In the genomic region with DNA sequence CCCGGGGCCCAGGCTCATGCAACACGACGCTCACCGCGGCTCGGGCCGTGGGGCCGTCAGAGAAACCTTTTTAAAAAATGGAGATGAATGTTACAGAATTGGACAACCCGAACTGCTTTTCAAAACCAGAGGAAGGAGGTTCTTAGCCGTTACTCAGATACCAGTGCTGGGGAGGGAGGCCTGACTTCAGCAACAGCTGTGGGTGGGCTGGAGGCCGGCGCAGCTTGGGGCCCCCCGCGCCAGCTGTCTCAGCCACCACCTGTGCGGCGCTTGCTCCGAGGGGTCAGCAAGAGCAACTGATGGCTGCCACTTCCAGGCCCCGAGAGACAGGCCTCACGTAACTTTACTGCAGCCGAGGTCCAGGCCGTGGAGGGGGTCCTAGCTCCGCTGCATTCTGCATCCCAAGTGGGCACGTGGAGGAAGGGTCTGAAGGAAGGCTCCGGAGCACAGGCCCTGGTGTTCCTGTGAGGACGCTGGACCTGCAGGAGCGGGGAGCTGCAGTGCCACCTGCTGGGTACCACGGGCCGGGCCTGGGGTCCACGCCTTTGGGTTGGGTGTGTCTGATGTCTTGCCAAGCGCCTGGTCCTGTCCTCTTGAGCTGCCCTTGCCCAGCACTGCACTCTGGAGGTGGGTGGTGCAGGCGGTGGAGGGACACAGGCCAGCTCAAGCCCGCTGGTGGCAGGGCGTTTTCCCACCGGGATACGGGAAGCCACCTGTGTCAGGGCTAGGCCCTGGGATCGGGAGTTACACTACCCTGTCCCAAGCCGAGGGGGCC, we compare ENCODE assay signal across 1 cellular context.
TF ChIP-seq lines count a peak whose summit lies in the region.

No MANE protein-coding gene starts in this region.

TF ChIP-seq in K562, 482 proteins besides CTCF, POLR2A, EP300 and RAD21 (continued from another document and continues in another):
- no peak for TF ChIP-seq SFPQ (IDR thresholded peaks at IDR 0.05; ENCODE audit: low read depth, low read length)
- TF ChIP-seq ETV5 (CRISPR knock-in tag; IDR thresholded peaks at IDR 0.05; ENCODE audit: low read depth), result no peak
- TF ChIP-seq, protein P1, sequence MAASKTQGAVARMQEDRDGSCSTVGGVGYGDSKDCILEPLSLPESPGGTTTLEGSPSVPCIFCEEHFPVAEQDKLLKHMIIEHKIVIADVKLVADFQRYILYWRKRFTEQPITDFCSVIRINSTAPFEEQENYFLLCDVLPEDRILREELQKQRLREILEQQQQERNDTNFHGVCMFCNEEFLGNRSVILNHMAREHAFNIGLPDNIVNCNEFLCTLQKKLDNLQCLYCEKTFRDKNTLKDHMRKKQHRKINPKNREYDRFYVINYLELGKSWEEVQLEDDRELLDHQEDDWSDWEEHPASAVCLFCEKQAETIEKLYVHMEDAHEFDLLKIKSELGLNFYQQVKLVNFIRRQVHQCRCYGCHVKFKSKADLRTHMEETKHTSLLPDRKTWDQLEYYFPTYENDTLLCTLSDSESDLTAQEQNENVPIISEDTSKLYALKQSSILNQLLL (CRISPR knock-in tag; IDR thresholded peaks at IDR 0.05; ENCODE audit: borderline replicate concordance), result no peak
- no peak for TF ChIP-seq PRMT5 (CRISPR knock-in tag; IDR thresholded peaks at IDR 0.05)
- TF ChIP-seq, protein P2, sequence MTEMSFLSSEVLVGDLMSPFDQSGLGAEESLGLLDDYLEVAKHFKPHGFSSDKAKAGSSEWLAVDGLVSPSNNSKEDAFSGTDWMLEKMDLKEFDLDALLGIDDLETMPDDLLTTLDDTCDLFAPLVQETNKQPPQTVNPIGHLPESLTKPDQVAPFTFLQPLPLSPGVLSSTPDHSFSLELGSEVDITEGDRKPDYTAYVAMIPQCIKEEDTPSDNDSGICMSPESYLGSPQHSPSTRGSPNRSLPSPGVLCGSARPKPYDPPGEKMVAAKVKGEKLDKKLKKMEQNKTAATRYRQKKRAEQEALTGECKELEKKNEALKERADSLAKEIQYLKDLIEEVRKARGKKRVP (CRISPR knock-in tag; IDR thresholded peaks at IDR 0.05), result no peak
- no peak for TF ChIP-seq PYGO2 (tag; IDR thresholded peaks at IDR 0.05)
- 0 out of 2 replicates have a peak, but pooled peaks have one; percentile 18 for TF ChIP-seq ZFX (CRISPR knock-in tag; IDR thresholded peaks at IDR 0.05)
- TF ChIP-seq ADNP (tag; IDR thresholded peaks at IDR 0.05), result no peak
- no peak for TF ChIP-seq THRAP3 (IDR thresholded peaks at IDR 0.05; ENCODE audit: borderline replicate concordance)
- no peak for TF ChIP-seq ZNF79 (CRISPR knock-in tag; IDR thresholded peaks at IDR 0.05; ENCODE audit: low read depth)
- no peak for TF ChIP-seq RFX1 (IDR thresholded peaks at IDR 0.05)
- no peak for TF ChIP-seq TSC22D4 (tag; IDR thresholded peaks at IDR 0.05)
- no peak for TF ChIP-seq ZNF174 (CRISPR knock-in tag; IDR thresholded peaks at IDR 0.05)
- no peak for TF ChIP-seq PRPF4 (IDR thresholded peaks at IDR 0.05; ENCODE audit: insufficient read depth, low read depth, low read length, poor library complexity, severe bottlenecking)
- TF ChIP-seq, protein P3, sequence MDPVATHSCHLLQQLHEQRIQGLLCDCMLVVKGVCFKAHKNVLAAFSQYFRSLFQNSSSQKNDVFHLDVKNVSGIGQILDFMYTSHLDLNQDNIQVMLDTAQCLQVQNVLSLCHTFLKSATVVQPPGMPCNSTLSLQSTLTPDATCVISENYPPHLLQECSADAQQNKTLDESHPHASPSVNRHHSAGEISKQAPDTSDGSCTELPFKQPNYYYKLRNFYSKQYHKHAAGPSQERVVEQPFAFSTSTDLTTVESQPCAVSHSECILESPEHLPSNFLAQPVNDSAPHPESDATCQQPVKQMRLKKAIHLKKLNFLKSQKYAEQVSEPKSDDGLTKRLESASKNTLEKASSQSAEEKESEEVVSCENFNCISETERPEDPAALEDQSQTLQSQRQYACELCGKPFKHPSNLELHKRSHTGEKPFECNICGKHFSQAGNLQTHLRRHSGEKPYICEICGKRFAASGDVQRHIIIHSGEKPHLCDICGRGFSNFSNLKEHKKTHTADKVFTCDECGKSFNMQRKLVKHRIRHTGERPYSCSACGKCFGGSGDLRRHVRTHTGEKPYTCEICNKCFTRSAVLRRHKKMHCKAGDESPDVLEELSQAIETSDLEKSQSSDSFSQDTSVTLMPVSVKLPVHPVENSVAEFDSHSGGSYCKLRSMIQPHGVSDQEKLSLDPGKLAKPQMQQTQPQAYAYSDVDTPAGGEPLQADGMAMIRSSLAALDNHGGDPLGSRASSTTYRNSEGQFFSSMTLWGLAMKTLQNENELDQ (CRISPR knock-in tag; IDR thresholded peaks at IDR 0.05; ENCODE audit: borderline replicate concordance), result no peak
- TF ChIP-seq ZNF589 (CRISPR knock-in tag; IDR thresholded peaks at IDR 0.05; ENCODE audit: low read depth), result no peak
- TF ChIP-seq GATAD2B (IDR thresholded peaks at IDR 0.05; ENCODE audit: borderline replicate concordance), result no peak
- TF ChIP-seq, protein P4, sequence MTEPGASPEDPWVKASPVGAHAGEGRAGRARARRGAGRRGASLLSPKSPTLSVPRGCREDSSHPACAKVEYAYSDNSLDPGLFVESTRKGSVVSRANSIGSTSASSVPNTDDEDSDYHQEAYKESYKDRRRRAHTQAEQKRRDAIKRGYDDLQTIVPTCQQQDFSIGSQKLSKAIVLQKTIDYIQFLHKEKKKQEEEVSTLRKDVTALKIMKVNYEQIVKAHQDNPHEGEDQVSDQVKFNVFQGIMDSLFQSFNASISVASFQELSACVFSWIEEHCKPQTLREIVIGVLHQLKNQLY (CRISPR knock-in tag; conservative IDR thresholded peaks at IDR 0.05), result no peak
- TF ChIP-seq ETV6 (IDR thresholded peaks at IDR 0.05; ENCODE audit: borderline replicate concordance in 1 of 2, low read depth in 2 of 2, low read length in 1 of 2), result no peak
- no peak for TF ChIP-seq ETV6 (CRISPR knock-in tag; IDR thresholded peaks at IDR 0.05; ENCODE audit: borderline replicate concordance)
- TF ChIP-seq RERE (CRISPR knock-in tag; IDR thresholded peaks at IDR 0.05; ENCODE audit: borderline replicate concordance), result no peak
- no peak for TF ChIP-seq POU5F1 (IDR thresholded peaks at IDR 0.05; ENCODE audit: borderline replicate concordance, low read depth, low read length, partially characterized antibody)
- no peak for TF ChIP-seq ZNF197 (CRISPR knock-in tag; IDR thresholded peaks at IDR 0.05; ENCODE audit: low read depth)
- TF ChIP-seq CREBBP (IDR thresholded peaks at IDR 0.05; ENCODE audit: low read depth, low read length), result no peak
- TF ChIP-seq RBM34 (IDR thresholded peaks at IDR 0.05; ENCODE audit: borderline replicate concordance, insufficient read depth, low read length), result no peak
- no peak for TF ChIP-seq RNF2 (IDR thresholded peaks at IDR 0.05)
- TF ChIP-seq, protein P5, sequence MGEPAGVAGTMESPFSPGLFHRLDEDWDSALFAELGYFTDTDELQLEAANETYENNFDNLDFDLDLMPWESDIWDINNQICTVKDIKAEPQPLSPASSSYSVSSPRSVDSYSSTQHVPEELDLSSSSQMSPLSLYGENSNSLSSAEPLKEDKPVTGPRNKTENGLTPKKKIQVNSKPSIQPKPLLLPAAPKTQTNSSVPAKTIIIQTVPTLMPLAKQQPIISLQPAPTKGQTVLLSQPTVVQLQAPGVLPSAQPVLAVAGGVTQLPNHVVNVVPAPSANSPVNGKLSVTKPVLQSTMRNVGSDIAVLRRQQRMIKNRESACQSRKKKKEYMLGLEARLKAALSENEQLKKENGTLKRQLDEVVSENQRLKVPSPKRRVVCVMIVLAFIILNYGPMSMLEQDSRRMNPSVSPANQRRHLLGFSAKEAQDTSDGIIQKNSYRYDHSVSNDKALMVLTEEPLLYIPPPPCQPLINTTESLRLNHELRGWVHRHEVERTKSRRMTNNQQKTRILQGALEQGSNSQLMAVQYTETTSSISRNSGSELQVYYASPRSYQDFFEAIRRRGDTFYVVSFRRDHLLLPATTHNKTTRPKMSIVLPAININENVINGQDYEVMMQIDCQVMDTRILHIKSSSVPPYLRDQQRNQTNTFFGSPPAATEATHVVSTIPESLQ (CRISPR knock-in tag; IDR thresholded peaks at IDR 0.05), result no peak
- TF ChIP-seq, protein P6, sequence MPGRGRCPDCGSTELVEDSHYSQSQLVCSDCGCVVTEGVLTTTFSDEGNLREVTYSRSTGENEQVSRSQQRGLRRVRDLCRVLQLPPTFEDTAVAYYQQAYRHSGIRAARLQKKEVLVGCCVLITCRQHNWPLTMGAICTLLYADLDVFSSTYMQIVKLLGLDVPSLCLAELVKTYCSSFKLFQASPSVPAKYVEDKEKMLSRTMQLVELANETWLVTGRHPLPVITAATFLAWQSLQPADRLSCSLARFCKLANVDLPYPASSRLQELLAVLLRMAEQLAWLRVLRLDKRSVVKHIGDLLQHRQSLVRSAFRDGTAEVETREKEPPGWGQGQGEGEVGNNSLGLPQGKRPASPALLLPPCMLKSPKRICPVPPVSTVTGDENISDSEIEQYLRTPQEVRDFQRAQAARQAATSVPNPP (IDR thresholded peaks at IDR 0.05; ENCODE audit: borderline replicate concordance, insufficient read depth, insufficient read length), result no peak
- TF ChIP-seq POLR2B (IDR thresholded peaks at IDR 0.05; ENCODE audit: low read depth, partially characterized antibody), result no peak
- TF ChIP-seq C11orf30 (IDR thresholded peaks at IDR 0.05; ENCODE audit: low read depth), result no peak
- no peak for TF ChIP-seq HNRNPL (IDR thresholded peaks at IDR 0.05; ENCODE audit: low read depth, low read length)
- TF ChIP-seq, protein P7, sequence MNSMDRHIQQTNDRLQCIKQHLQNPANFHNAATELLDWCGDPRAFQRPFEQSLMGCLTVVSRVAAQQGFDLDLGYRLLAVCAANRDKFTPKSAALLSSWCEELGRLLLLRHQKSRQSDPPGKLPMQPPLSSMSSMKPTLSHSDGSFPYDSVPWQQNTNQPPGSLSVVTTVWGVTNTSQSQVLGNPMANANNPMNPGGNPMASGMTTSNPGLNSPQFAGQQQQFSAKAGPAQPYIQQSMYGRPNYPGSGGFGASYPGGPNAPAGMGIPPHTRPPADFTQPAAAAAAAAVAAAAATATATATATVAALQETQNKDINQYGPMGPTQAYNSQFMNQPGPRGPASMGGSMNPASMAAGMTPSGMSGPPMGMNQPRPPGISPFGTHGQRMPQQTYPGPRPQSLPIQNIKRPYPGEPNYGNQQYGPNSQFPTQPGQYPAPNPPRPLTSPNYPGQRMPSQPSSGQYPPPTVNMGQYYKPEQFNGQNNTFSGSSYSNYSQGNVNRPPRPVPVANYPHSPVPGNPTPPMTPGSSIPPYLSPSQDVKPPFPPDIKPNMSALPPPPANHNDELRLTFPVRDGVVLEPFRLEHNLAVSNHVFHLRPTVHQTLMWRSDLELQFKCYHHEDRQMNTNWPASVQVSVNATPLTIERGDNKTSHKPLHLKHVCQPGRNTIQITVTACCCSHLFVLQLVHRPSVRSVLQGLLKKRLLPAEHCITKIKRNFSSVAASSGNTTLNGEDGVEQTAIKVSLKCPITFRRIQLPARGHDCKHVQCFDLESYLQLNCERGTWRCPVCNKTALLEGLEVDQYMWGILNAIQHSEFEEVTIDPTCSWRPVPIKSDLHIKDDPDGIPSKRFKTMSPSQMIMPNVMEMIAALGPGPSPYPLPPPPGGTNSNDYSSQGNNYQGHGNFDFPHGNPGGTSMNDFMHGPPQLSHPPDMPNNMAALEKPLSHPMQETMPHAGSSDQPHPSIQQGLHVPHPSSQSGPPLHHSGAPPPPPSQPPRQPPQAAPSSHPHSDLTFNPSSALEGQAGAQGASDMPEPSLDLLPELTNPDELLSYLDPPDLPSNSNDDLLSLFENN (IDR thresholded peaks at IDR 0.05; ENCODE audit: low read depth in 2 of 2, low read length in 2 of 2), result no peak
- TF ChIP-seq TRIM24 (IDR thresholded peaks at IDR 0.05), result no peak
- TF ChIP-seq CEBPB (tag; IDR thresholded peaks at IDR 0.05), result no peak
- TF ChIP-seq MCM2 (IDR thresholded peaks at IDR 0.05; ENCODE audit: low read depth), result no peak
- no peak for TF ChIP-seq ZNF184 (CRISPR knock-in tag; IDR thresholded peaks at IDR 0.05)
- TF ChIP-seq CHD1 (IDR thresholded peaks at IDR 0.05; ENCODE audit: low read length), result no peak
- no peak for TF ChIP-seq CHD2 (IDR thresholded peaks at IDR 0.05; ENCODE audit: low read depth, low read length)
- no peak for TF ChIP-seq COPS2 (conservative IDR thresholded peaks at IDR 0.05)
- peak; percentile 79 for TF ChIP-seq POLR2G (IDR thresholded peaks at IDR 0.05; ENCODE audit: low read depth, low read length)
